Comparison of ENCODE assay signal across 8 cellular contexts in genomic region chr18:59918320-59918755, GRCh38. TPM values are rescaled to one million over a fixed set of nuclear protein-coding genes. Genes with fewer than 3 reads are reported as not detected.
DNase-seq lines count a peak whose midpoint lies in the region; ATAC-seq and TF ChIP-seq lines count a peak whose summit lies in the region.

No MANE protein-coding gene starts in this region.

- H3K4me1 ChIP-seq in GM23248 (ENCODE audit: insufficient read depth) (no peaks in the 10 kb centered on the region; the same call in 1 of the 2 replicates), gastrocnemius medialis (peaks cover 0 to under 1% of the 10 kb centered on the region in 2 donors)

- no peak overlapping the region for H3K4me2 ChIP-seq in GM23248 (ENCODE audit: unreplicated experiment)

- H3K79me2 ChIP-seq in GM23248 (ENCODE audit: insufficient read depth): no peaks in the 10 kb centered on the region

- TF ChIP-seq CTCF in fibroblast of mammary gland (conservative IDR thresholded peaks at IDR 0.05; ENCODE audit: control insufficient read depth, insufficient read depth, low read depth, low read length): no peak
- no peak for TF ChIP-seq CTCF in gastrocnemius medialis (IDR thresholded peaks at IDR 0.05 in 4 of 5, conservative IDR thresholded peaks at IDR 0.05 in 1 of 5)

- peak; percentile 72 to 82 for ATAC-seq in gastrocnemius medialis
- no peak for ATAC-seq in HG02840 (IDR thresholded peaks at IDR 0.05; ENCODE audit: low FRiP score, unreplicated experiment)

- intact Hi-C loops in gastrocnemius medialis (cut with DNase I; ENCODE audit: low total_unique reads): no loop called here

- DNase-seq in NCI-H82 (lab: John Stamatoyannopoulos, UW) (peak; percentile 68), NCI-H82 treated with DMSO at 0.1 percent for 48 hours (lab: John Stamatoyannopoulos, UW; ENCODE audit: unreplicated experiment) (no peak), GM23248 (peak; percentile 64), KBM-7 (peak; percentile 95), RPMI7951 (ENCODE audit: low read depth) (peak; percentile 95), fibroblast of mammary gland (ENCODE audit: low read depth) (peak; percentile 55), gastrocnemius medialis (peak; percentile 32 to 77)

- no peak overlapping the region for H3K4me3 ChIP-seq in GM23248
- no peak overlapping the region for H3K4me3 ChIP-seq in fibroblast of mammary gland (ENCODE audit: control insufficient read depth, low read depth, low read length)
- H3K4me3 ChIP-seq in gastrocnemius medialis: peak overlapping the region in 1 of 4 donors; percentile 2

- H3K9me3 ChIP-seq in GM23248 (ENCODE audit: low read depth) (no peaks in the 10 kb centered on the region), gastrocnemius medialis (no peaks in the 10 kb centered on the region)

- H2AFZ ChIP-seq in GM23248: no peak overlapping the region

- 43 to 54% methylated on average over 9 of the region's 9 CpGs for WGBS in GM23248 (ENCODE audit: low coverage in 1 of 2, low lambda C conversion rate in 2 of 2, missing lambda C conversion rate in 2 of 2), 2 experiments

- H3K27ac ChIP-seq in GM23248 (no peak overlapping the region), gastrocnemius medialis (peak overlapping the region in 3 of 4 donors; percentile 30 to 78 (median 60))

- TF ChIP-seq POLR2A in gastrocnemius medialis (IDR thresholded peaks at IDR 0.05): no peak

- H3K36me3 ChIP-seq in GM23248 (ENCODE audit: low read depth): no peaks in the 10 kb centered on the region
- no peaks in the 10 kb centered on the region for H3K36me3 ChIP-seq in gastrocnemius medialis

- no peak overlapping the region for H3K9ac ChIP-seq in GM23248

- in situ Hi-C loops in GM23248 (cut with MboI): no loop called here
- in situ Hi-C loops in KBM-7 (cut with MboI; ENCODE audit: low pct_unique_long_range_greater_than_20kb, low sequenced_read_pairs): no loop called here
- in situ Hi-C loops in gastrocnemius medialis (cut with MboI; ENCODE audit: low sequenced_read_pairs in 4 of 4): no loop called here

- no peaks in the 10 kb centered on the region for H3K9me2 ChIP-seq in GM23248 (ENCODE audit: insufficient read depth)

- H3K27me3 ChIP-seq in GM23248 (replicated peaks; ENCODE audit: insufficient read depth) (no peaks in the 10 kb centered on the region), gastrocnemius medialis (no peaks in the 10 kb centered on the region)

- H3F3A ChIP-seq in GM23248 (ENCODE audit: insufficient read depth): no peaks in the 10 kb centered on the region

- H4K20me1 ChIP-seq in GM23248 (ENCODE audit: insufficient read depth): no peaks in the 10 kb centered on the region

RNA-seq across cellular contexts. Expression of gene PMAIP1, which starts 18.5 kb away (rescaled TPM):
- 5.2 and 5.3 TPM in 2 replicates for total RNA-seq in GM23248 (2014; rRNA removed; shearing (Covaris generic))
- polyA plus RNA-seq in GM23248 (2016; fragmentation: Nextera tagmentation; extraction: Ambion mirVana): 7.5 and 9.3 TPM in 2 replicates
- total RNA-seq in RPMI7951 (2014; rRNA removed; shearing (Covaris generic)): 43.7 and 50.3 TPM in 2 replicates
- total RNA-seq in gastrocnemius medialis: 1 to 10 TPM in 2 of 4 donors, under 1 TPM in 1, not detected in 1; 0.27 to 1.7 (median 1.2) TPM
